In genomic region chr1:83692524-83693336, GRCh38 we compare ENCODE assay signal across 9 cellular contexts.
A peak's percentile ranks its signal among the peaks of the same experiment; 100 is the strongest.
DNase-seq lines count a peak whose midpoint lies in the region; ATAC-seq and FAIRE-seq lines count a peak whose summit lies in the region.
"Had no signal": no experiment of that assay in that cellular context is flagged by ENCODE, and none has a peak within 500 bp of the region (broad histone marks: within the 10 kb centered on the region; RNA-seq: fewer than 3 reads in every experiment).

No MANE protein-coding gene starts in this region.

- FAIRE-seq in frontal cortex (lab: Jason Lieb, UNC) = no peak

- H3K27me3 ChIP-seq in neuron (ENCODE audit: insufficient read depth, low read length) = no peaks in the 10 kb centered on the region

- H3K36me3 ChIP-seq in SK-N-MC (ENCODE audit: insufficient read depth, low read length) = no peaks in the 10 kb centered on the region
- H3K36me3 ChIP-seq in neuron (ENCODE audit: insufficient read depth, low read length) = no peaks in the 10 kb centered on the region

- ATAC-seq in HG03135 (IDR thresholded peaks at IDR 0.05; ENCODE audit: unreplicated experiment) = peak; percentile 45
- no peak for ATAC-seq in GM19023 (IDR thresholded peaks at IDR 0.05; ENCODE audit: unreplicated experiment)

- H3K27ac ChIP-seq in SK-N-MC = no peak overlapping the region
- H3K27ac ChIP-seq: C4-2B had no signal

- no peak overlapping the region for H3K9ac ChIP-seq in SK-N-MC (ENCODE audit: insufficient read length)

- H3K4me3 ChIP-seq in SK-N-MC (0 out of 2 replicates have a peak overlapping the region, but pooled peaks have one; percentile 28), neuron (ENCODE audit: low read length) (peak overlapping the region; percentile 54)

- peak overlapping the region; percentile 37 for H2AFZ ChIP-seq in neuron (ENCODE audit: low read depth, low read length)

- H3K4me1 ChIP-seq in neuron (ENCODE audit: insufficient read depth, low read length) = peaks cover 30% of the 10 kb centered on the region

- DNase-seq in activated CD4-positive, alpha-beta T cell treated with anti-CD3 and anti-CD28 coated beads for 48 hours = peak; percentile 16
- no peak for DNase-seq in activated CD4-positive, alpha-beta T cell treated with anti-CD3 and anti-CD28 coated beads, Interleukin-2, amount 50 U/mL, for 4 hours
- DNase-seq in SK-N-MC (ENCODE audit: low read depth, low spot score) (no peak), fibroblast of peridontal ligament (ENCODE audit: extremely low read depth) (peak; percentile 18), frontal cortex (ENCODE audit: low spot score in 2 of 2) (no peak)

- H3K9me3 ChIP-seq in SK-N-MC (ENCODE audit: low read depth, low read length) = no peaks in the 10 kb centered on the region
- H3K9me3 ChIP-seq in neuron (ENCODE audit: low read length) = no peaks in the 10 kb centered on the region

Comparison
In these comparisons a context has a peak if more than half of its experiments do, and no peak if none do; other contexts are left out.
1. DNase-seq: peak in activated CD4-positive, alpha-beta T cell treated with anti-CD3 and anti-CD28 coated beads for 48 hours (single experiment) and fibroblast of peridontal ligament (single experiment); none in activated CD4-positive, alpha-beta T cell treated with anti-CD3 and anti-CD28 coated beads, Interleukin-2, amount 50 U/mL, for 4 hours (0 of 2), SK-N-MC (single experiment) and frontal cortex (0 of 2).